Comparison of ENCODE assay signal across 13 cellular contexts in genomic region chr13:99299545-99300341, GRCh38. TPM values are rescaled to one million over a fixed set of nuclear protein-coding genes. Genes with fewer than 3 reads are reported as not detected.
DNase-seq lines count a peak whose midpoint lies in the region; ATAC-seq and TF ChIP-seq lines count a peak whose summit lies in the region.
"Had no signal": no experiment of that assay in that cellular context is flagged by ENCODE, and none has a peak within 500 bp of the region (broad histone marks: within the 10 kb centered on the region; RNA-seq: fewer than 3 reads in every experiment).

No MANE protein-coding gene starts in this region.

- H3K9ac ChIP-seq in trophoblast cell (ENCODE audit: low read length), result no peak overlapping the region

- H3K4me1 ChIP-seq in trophoblast cell (ENCODE audit: control insufficient read depth in 1 of 2, insufficient read depth in 2 of 2, low read length in 2 of 2), result peaks cover 5 to 7% of the 10 kb centered on the region in 2 experiments

- H2BK120ac ChIP-seq in trophoblast cell (ENCODE audit: insufficient read depth, low read length, poor library complexity), result no peak overlapping the region

- no peak overlapping the region for H2BK12ac ChIP-seq in trophoblast cell (ENCODE audit: low read length)

- peak overlapping the region; percentile 76 for H3K27ac Mint-ChIP-seq in activated CD4-positive, alpha-beta T cell treated with anti-CD3 and anti-CD28 coated beads, Interleukin-2, amount 10 ng/mL, durations not matched to agents 7 days and 5 days
- H3K27ac Mint-ChIP-seq in WTC11, result 0 out of 2 replicates have a peak overlapping the region, but pooled peaks have one; percentile 32
- no peak overlapping the region for H3K27ac Mint-ChIP-seq in HFFc6

- H2AK5ac ChIP-seq in trophoblast cell (ENCODE audit: low read length), result no peak overlapping the region

- no peak overlapping the region for H4K91ac ChIP-seq in trophoblast cell (ENCODE audit: low read depth, low read length)

- no peaks in the 10 kb centered on the region for H3K27me3 ChIP-seq in trophoblast cell (ENCODE audit: insufficient read depth, low read length)
- H3K27me3 ChIP-seq: upper lobe of left lung had no signal

- H3K27me3 Mint-ChIP-seq in activated CD4-positive, alpha-beta T cell treated with anti-CD3 and anti-CD28 coated beads, Interleukin-2, amount 10 ng/mL, durations not matched to agents 7 days and 5 days, result no peaks in the 10 kb centered on the region
- H3K27me3 Mint-ChIP-seq in WTC11 (ENCODE audit: low read depth), result no peaks in the 10 kb centered on the region
- H3K27me3 Mint-ChIP-seq in HFFc6 (ENCODE audit: insufficient read depth), result no peaks in the 10 kb centered on the region; the same call in 1 of the 2 replicates

- CTCF ChIA-PET in activated CD4-positive, alpha-beta T cell treated with anti-CD3 and anti-CD28 coated beads, Interleukin-2, amount 10 ng/mL, durations not matched to agents 7 days and 5 days (lab: Charles Lee), result interaction anchor here (0.9 to 1.2 kb wide), 3 partner anchors 15 to 137 kb away, joined by 3 to 5 read pairs (median 3); no protein-coding TSS in a partner anchor
- CTCF ChIA-PET in WTC11 (lab: Charles Lee), result interaction anchor here (0.7 kb wide), 1 partner anchor 34 kb away, joined by 4 read pairs; no protein-coding TSS in a partner anchor

- H3K4me3 Mint-ChIP-seq in activated CD4-positive, alpha-beta T cell treated with anti-CD3 and anti-CD28 coated beads, Interleukin-2, amount 10 ng/mL, durations not matched to agents 7 days and 5 days, result no peak overlapping the region
- H3K4me3 Mint-ChIP-seq in WTC11 (no peak overlapping the region), HFFc6 (no peak overlapping the region)

- H3K79me1 ChIP-seq in trophoblast cell (ENCODE audit: low read length), result no peaks in the 10 kb centered on the region

- no peak overlapping the region for H3K27ac ChIP-seq in trophoblast cell (ENCODE audit: low read depth, low read length)
- H3K27ac ChIP-seq: upper lobe of left lung had no signal

- no peak overlapping the region for H3K14ac ChIP-seq in trophoblast cell (ENCODE audit: low read length)

- ATAC-seq in GM21723 (IDR thresholded peaks at IDR 0.05; ENCODE audit: unreplicated experiment), result peak; percentile 21
- peak; percentile 80 for ATAC-seq in WTC11

- no peak overlapping the region for H4K8ac ChIP-seq in trophoblast cell (ENCODE audit: low read depth, low read length)

- no peak overlapping the region for H2BK5ac ChIP-seq in trophoblast cell (ENCODE audit: low read depth, low read length, poor library complexity)

- no peak overlapping the region for H2AFZ ChIP-seq in trophoblast cell (ENCODE audit: insufficient read depth, low read length, poor library complexity)

- H4K12ac ChIP-seq in trophoblast cell (ENCODE audit: low read depth, low read length), result no peak overlapping the region

- no peak overlapping the region for H3K4ac ChIP-seq in trophoblast cell (ENCODE audit: low read depth, low read length)

- no peak overlapping the region for H3K4me3 ChIP-seq in trophoblast cell (ENCODE audit: low read depth, low read length)
- H3K4me3 ChIP-seq: lung, upper lobe of left lung had no signal

- H3K79me2 ChIP-seq in trophoblast cell (ENCODE audit: control insufficient read depth, insufficient read depth, low read length, poor library complexity), result no peaks in the 10 kb centered on the region

- TF ChIP-seq CTCF in WTC11 (IDR thresholded peaks at IDR 0.05) (no peak), HFFc6 (IDR thresholded peaks at IDR 0.05) (no peak)

- no peak overlapping the region for H3K4me2 ChIP-seq in trophoblast cell (ENCODE audit: low read length)

- peaks cover 0 to 2% of the 10 kb centered on the region in 2 experiments for H3K36me3 ChIP-seq in trophoblast cell (ENCODE audit: control insufficient read depth in 1 of 2, insufficient read depth in 2 of 2, low read length in 2 of 2)

- WGBS in trophoblast cell (ENCODE audit: extremely low coverage, insufficient coverage, insufficient read length), result no CpG with 5 or more reads among the region's 7 CpGs

- no peak overlapping the region for H3K23ac ChIP-seq in trophoblast cell (ENCODE audit: low read length)

- DNase-seq in activated CD4-positive, alpha-beta T cell treated with anti-CD3 and anti-CD28 coated beads, Interleukin-2, amount 10 ng/mL, durations not matched to agents 7 days and 5 days, result no peak
- DNase-seq in activated CD4-positive, alpha-beta T cell treated with anti-CD3 and anti-CD28 coated beads for 48 hours, result no peak
- DNase-seq in WTC11 (ENCODE audit: low spot score) (no peak), trophoblast cell (peak; percentile 12 to 73), globus pallidus (ENCODE audit: low spot score) (no peak), HFFc6 (no peak)
- no peak for DNase-seq in effector CD4-positive, alpha-beta T cell
- DNase-seq: Kasumi-1, NCI-H1930, occipital lobe, upper lobe of left lung had no signal

- peaks cover 59% of the 10 kb centered on the region for H3K36me3 Mint-ChIP-seq in activated CD4-positive, alpha-beta T cell treated with anti-CD3 and anti-CD28 coated beads, Interleukin-2, amount 10 ng/mL, durations not matched to agents 7 days and 5 days (ENCODE audit: low read depth)
- no peaks in the 10 kb centered on the region for H3K36me3 Mint-ChIP-seq in WTC11
- no peaks in the 10 kb centered on the region for H3K36me3 Mint-ChIP-seq in HFFc6 (ENCODE audit: low read depth)

- no peak overlapping the region for H3K18ac ChIP-seq in trophoblast cell (ENCODE audit: low read length)

- POLR2A ChIA-PET in activated CD4-positive, alpha-beta T cell treated with anti-CD3 and anti-CD28 coated beads, Interleukin-2, amount 10 ng/mL, durations not matched to agents 7 days and 5 days (lab: Charles Lee), result interaction anchor here (0.5 to 0.7 kb wide), 2 partner anchors 26 to 42 kb away, joined by 3 read pairs; no protein-coding TSS in a partner anchor
- POLR2A ChIA-PET in WTC11 (lab: Charles Lee), result no interaction called here

- no peaks in the 10 kb centered on the region for H3K9me3 ChIP-seq in trophoblast cell (ENCODE audit: insufficient read depth, low read depth, low read length)
- H3K9me3 ChIP-seq: upper lobe of left lung had no signal

- no peaks in the 10 kb centered on the region for H3K9me3 Mint-ChIP-seq in activated CD4-positive, alpha-beta T cell treated with anti-CD3 and anti-CD28 coated beads, Interleukin-2, amount 10 ng/mL, durations not matched to agents 7 days and 5 days
- H3K9me3 Mint-ChIP-seq in WTC11 (no peaks in the 10 kb centered on the region), HFFc6 (no peaks in the 10 kb centered on the region)

- H3K4me1 Mint-ChIP-seq in activated CD4-positive, alpha-beta T cell treated with anti-CD3 and anti-CD28 coated beads, Interleukin-2, amount 10 ng/mL, durations not matched to agents 7 days and 5 days, result peaks cover 83% of the 10 kb centered on the region
- peaks cover 8% of the 10 kb centered on the region for H3K4me1 Mint-ChIP-seq in WTC11
- peaks cover 25% of the 10 kb centered on the region for H3K4me1 Mint-ChIP-seq in HFFc6 (ENCODE audit: low read depth)

TF ChIP-seq in WTC11, 78 proteins besides CTCF, POLR2A, EP300 and RAD21:
- TF ChIP-seq ZMAT4 (CRISPR knock-in tag; IDR thresholded peaks at IDR 0.05) (no peak), ZNF396 (CRISPR knock-in tag; IDR thresholded peaks at IDR 0.05; ENCODE audit: borderline replicate concordance) (no peak), SP1 (CRISPR knock-in tag; conservative IDR thresholded peaks at IDR 0.05) (no peak), NFYB (CRISPR knock-in tag; conservative IDR thresholded peaks at IDR 0.05; ENCODE audit: low read depth) (no peak), USF1 (CRISPR knock-in tag; IDR thresholded peaks at IDR 0.05) (no peak), SMAD4 (CRISPR knock-in tag; IDR thresholded peaks at IDR 0.05) (no peak), ATF3 (CRISPR knock-in tag; conservative IDR thresholded peaks at IDR 0.05) (no peak), NR1H2 (CRISPR knock-in tag; IDR thresholded peaks at IDR 0.05) (no peak), FOXJ3 (CRISPR knock-in tag; IDR thresholded peaks at IDR 0.05; ENCODE audit: borderline replicate concordance) (no peak), EMX1 (CRISPR knock-in tag; IDR thresholded peaks at IDR 0.05) (no peak)
TF ChIP-seq in WTC11: peak in this region for 0.

RNA-seq across cellular contexts. Expression of gene GPR183, which starts 7.5 kb away (rescaled TPM):
- 10 to 100 TPM; 41.4 to 45.1 TPM for total RNA-seq in activated CD4-positive, alpha-beta T cell treated with anti-CD3 and anti-CD28 coated beads, Interleukin-2, amount 10 ng/mL, durations not matched to agents 7 days and 5 days
- total RNA-seq in WTC11 (2021), result 0.13 to 0.14 TPM in 2 of 3 replicates, not detected in the other
- 0.16 and 0.19 TPM in 2 replicates for polyA plus RNA-seq in trophoblast cell (2013)
- under 1 TPM in 1 of 6 experiments, not detected in 5; 0.17 TPM for total RNA-seq in HFFc6 (2021; fragmentation: NEBNext Ultra II Directional; extraction: Animal tissue kit (Norgen Biotek cat#: 25700))

RNA-seq across cellular contexts. Expression of gene GPR18, which starts 41.6 kb away (rescaled TPM):
- 10 to 100 TPM; 19.7 to 25.4 TPM for total RNA-seq in activated CD4-positive, alpha-beta T cell treated with anti-CD3 and anti-CD28 coated beads, Interleukin-2, amount 10 ng/mL, durations not matched to agents 7 days and 5 days
- 0.09 TPM in 1 of 3 replicates, not detected in the others for total RNA-seq in WTC11 (2021)
- not detected in 2 replicates for polyA plus RNA-seq in trophoblast cell (2013)
- total RNA-seq in HFFc6 (2021; fragmentation: NEBNext Ultra II Directional; extraction: Animal tissue kit (Norgen Biotek cat#: 25700)), result not detected
- total RNA-seq: occipital lobe had no signal

Comparison
In these comparisons a context has a peak if more than half of its experiments do, and no peak if none do; other contexts are left out.
1. DNase-seq: peak in trophoblast cell (2 of 2); none in activated CD4-positive, alpha-beta T cell treated with anti-CD3 and anti-CD28 coated beads, Interleukin-2, amount 10 ng/mL, durations not matched to agents 7 days and 5 days (single experiment), activated CD4-positive, alpha-beta T cell treated with anti-CD3 and anti-CD28 coated beads for 48 hours (single experiment), WTC11 (single experiment), effector CD4-positive, alpha-beta T cell (single experiment), globus pallidus (single experiment) and HFFc6 (single experiment).
2. RNA of gene GPR183, which starts 7.5 kb away (total RNA-seq): 41.4 to 45.1 TPM in activated CD4-positive, alpha-beta T cell treated with anti-CD3 and anti-CD28 coated beads, Interleukin-2, amount 10 ng/mL, durations not matched to agents 7 days and 5 days; 0.13 to 0.14 TPM in WTC11 and 0.17 TPM in HFFc6; every median in the first group is over 10 times any median in the second.
3. RNA of gene GPR18, which starts 41.6 kb away (total RNA-seq): 19.7 to 25.4 TPM in activated CD4-positive, alpha-beta T cell treated with anti-CD3 and anti-CD28 coated beads, Interleukin-2, amount 10 ng/mL, durations not matched to agents 7 days and 5 days; 0.09 TPM in WTC11 and not detected in HFFc6; every median in the first group is over 10 times any median in the second.